19 cellular contexts compared by ENCODE assay signal in the genomic region with DNA sequence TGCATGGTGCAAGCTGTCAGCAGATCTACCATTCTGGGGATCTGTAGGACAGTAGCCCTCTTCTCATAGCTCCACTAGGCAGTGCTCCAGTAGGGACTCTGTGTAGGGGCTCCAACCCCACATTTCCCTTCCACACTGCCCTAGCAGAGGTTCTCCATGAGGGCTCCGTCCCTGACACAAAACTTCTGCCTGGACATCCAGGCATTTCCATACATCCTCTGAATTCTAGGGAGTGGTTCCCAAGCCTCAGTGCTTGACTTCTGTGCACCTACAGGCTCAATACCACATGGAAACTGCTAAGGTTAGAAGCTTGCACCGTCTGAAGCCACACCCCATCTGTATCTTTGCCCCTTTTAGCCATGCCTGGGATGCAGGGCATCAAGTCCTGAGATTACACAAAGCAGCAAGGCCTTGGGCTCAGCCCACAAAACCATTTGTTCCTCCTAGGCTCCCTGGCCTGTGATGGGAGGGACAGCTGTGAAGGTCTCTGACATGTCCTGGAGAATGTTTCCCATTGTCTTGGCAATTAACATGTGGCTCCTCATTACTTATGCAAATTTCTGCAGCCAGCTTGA.
A peak's percentile ranks its signal among the peaks of the same experiment; 100 is the strongest.
DNase-seq lines count a peak whose midpoint lies in the region; ATAC-seq and TF ChIP-seq lines count a peak whose summit lies in the region.
"Had no signal": no experiment of that assay in that cellular context is flagged by ENCODE, and none has a peak within 500 bp of the region (broad histone marks: within the 10 kb centered on the region; RNA-seq: fewer than 3 reads in every experiment).

No MANE protein-coding gene starts in this region.

- H3K27ac ChIP-seq in endodermal cell (ENCODE audit: low read depth, low read length) (no peak overlapping the region), thyroid gland (no peak overlapping the region)

- no peak overlapping the region for H3K27ac Mint-ChIP-seq in endodermal cell
- H3K27ac Mint-ChIP-seq: B cell; CD4-positive, CD25-positive, alpha-beta regulatory T cell; CD8-positive, alpha-beta memory T cell; IgD-negative memory B cell had no signal

- peaks cover 12% of the 10 kb centered on the region for H3K36me3 Mint-ChIP-seq in endodermal cell (ENCODE audit: low read depth)

- no peak for TF ChIP-seq POLR2A in thyroid gland (IDR thresholded peaks at IDR 0.05)

- H3K4me1 Mint-ChIP-seq in endodermal cell: peaks cover 5% of the 10 kb centered on the region
- H3K4me1 Mint-ChIP-seq: B cell; CD4-positive, CD25-positive, alpha-beta regulatory T cell; CD8-positive, alpha-beta memory T cell; IgD-negative memory B cell had no signal

- TF ChIP-seq CTCF in endodermal cell (conservative IDR thresholded peaks at IDR 0.05) (no peak), thyroid gland (IDR thresholded peaks at IDR 0.05) (no peak)

- H3K9ac ChIP-seq in endodermal cell (ENCODE audit: extremely low read depth, low read length, poor library complexity, severe bottlenecking): no peak overlapping the region

- H3K4me3 Mint-ChIP-seq in endodermal cell: no peak overlapping the region
- H3K4me3 Mint-ChIP-seq: B cell; CD4-positive, CD25-positive, alpha-beta regulatory T cell; CD8-positive, alpha-beta memory T cell; IgD-negative memory B cell had no signal

- peaks cover 52% of the 10 kb centered on the region for H3K9me3 Mint-ChIP-seq in endodermal cell

- H3K4me1 ChIP-seq in endodermal cell (ENCODE audit: control insufficient read depth, insufficient read depth, low read length) (no peaks in the 10 kb centered on the region), thyroid gland (peaks cover 19 to 45% of the 10 kb centered on the region in 2 donors)
- H3K4me1 ChIP-seq: Caco-2 had no signal

- peak; percentile 47 for DNase-seq in DMS53 (lab: John Stamatoyannopoulos, UW)
- DNase-seq in DMS53 treated with DMSO at 0.1 percent for 48 hours (lab: John Stamatoyannopoulos, UW; ENCODE audit: unreplicated experiment): no peak
- peak; percentile 34 for DNase-seq in OCI-M1 (lab: John Stamatoyannopoulos, UW)
- DNase-seq in endodermal cell: no peak
- no peak for DNase-seq in COLO829 (ENCODE audit: low spot score)
- DNase-seq in thyroid gland: no peak
- DNase-seq: 8988T; C1 segment of cervical spinal cord; Caco-2; CD4-positive, CD25-positive, alpha-beta regulatory T cell; CD8-positive, alpha-beta memory T cell; GOT3; H7; KG1 had no signal

- no peak for ATAC-seq in GM19023 (IDR thresholded peaks at IDR 0.05; ENCODE audit: unreplicated experiment)
- ATAC-seq: HCT116, HepG2 had no signal

- intact Hi-C loops in thyroid gland (cut with DNase I): no loop called here

- H3K36me3 ChIP-seq in endodermal cell (ENCODE audit: control insufficient read depth, insufficient read depth, low read length): no peaks in the 10 kb centered on the region
- H3K36me3 ChIP-seq in thyroid gland: no peaks in the 10 kb centered on the region

- H3K9me3 ChIP-seq in endodermal cell (ENCODE audit: control insufficient read depth, low read length): peaks cover 27% of the 10 kb centered on the region
- no peaks in the 10 kb centered on the region for H3K9me3 ChIP-seq in thyroid gland
- H3K9me3 ChIP-seq: Caco-2 had no signal

- peaks cover 4% of the 10 kb centered on the region for H3K27me3 Mint-ChIP-seq in endodermal cell (ENCODE audit: insufficient read depth)
- H3K27me3 Mint-ChIP-seq: B cell had no signal

- H3K4me3 ChIP-seq in endodermal cell (ENCODE audit: low read length): peak overlapping the region; percentile 57
- no peak overlapping the region for H3K4me3 ChIP-seq in thyroid gland (replicated peaks in 1 of 3)

- H3K27me3 ChIP-seq in endodermal cell (ENCODE audit: control insufficient read depth, insufficient read depth, low read length, poor library complexity, severe bottlenecking) (peaks cover 4% of the 10 kb centered on the region), thyroid gland (no peaks in the 10 kb centered on the region)

- WGBS in endodermal cell (ENCODE audit: insufficient coverage in 1 of 2, insufficient read length in 1 of 2), 2 experiments: 80% methylated on average over 2 of the region's 2 CpGs; no CpG with 5 or more reads in 1 of the 2 experiments
- 97 to 100% methylated on average over 2 of the region's 2 CpGs for WGBS in thyroid gland, 2 donors

Comparison
In these comparisons a context has a peak if more than half of its experiments do, and no peak if none do; other contexts are left out.
1. DNase-seq: peak in DMS53 (single experiment) and OCI-M1 (single experiment); none in DMS53 treated with DMSO at 0.1 percent for 48 hours (single experiment), endodermal cell (single experiment), COLO829 (single experiment) and thyroid gland (0 of 2).